12 cellular contexts compared by ENCODE assay signal in the genomic region with DNA sequence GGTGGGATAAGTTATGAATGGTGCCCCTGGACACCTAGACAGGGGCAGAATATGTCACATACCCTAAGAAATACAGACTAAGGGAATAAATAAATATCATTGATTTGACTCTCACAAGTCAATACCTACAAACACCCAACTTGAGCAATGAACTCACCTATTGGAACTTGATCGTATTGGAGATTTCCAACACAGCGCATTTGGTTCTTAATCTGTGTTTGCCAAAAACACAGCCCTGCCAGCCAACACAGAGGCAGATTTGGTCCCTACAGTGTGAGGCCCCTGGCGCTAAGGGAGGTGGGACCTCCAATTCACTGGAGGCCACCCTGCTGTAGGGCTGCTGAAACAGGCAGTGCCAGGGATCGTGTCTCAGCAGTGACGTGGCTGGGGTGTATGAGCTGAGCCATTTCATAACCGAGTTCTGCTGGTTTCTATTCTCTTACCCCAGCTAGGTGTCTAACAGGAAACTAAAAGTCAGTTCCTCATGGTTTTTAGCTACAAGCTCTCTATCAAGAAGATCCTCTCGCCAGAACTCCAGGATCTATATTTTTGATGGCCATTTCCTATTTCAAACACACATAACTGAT.
DNase-seq lines count a peak whose midpoint lies in the region; ATAC-seq lines count a peak whose summit lies in the region.
"Had no signal": no experiment of that assay in that cellular context is flagged by ENCODE, and none has a peak within 500 bp of the region (broad histone marks: within the 10 kb centered on the region; RNA-seq: fewer than 3 reads in every experiment).

No MANE protein-coding gene starts in this region.

- H3K4me3 ChIP-seq in trophoblast cell (ENCODE audit: low read depth, low read length): no peak overlapping the region
- H3K4me3 ChIP-seq in H7 (ENCODE audit: insufficient read depth, low read depth, low read length): no peak overlapping the region

- CTCF ChIA-PET in activated naive CD4-positive, alpha-beta T cell treated with anti-CD3 and anti-CD28 coated beads, Interleukin-2, amount 10 ng/mL, durations not matched to agents 7 days and 5 days (lab: Charles Lee): no interaction called here

- no CpG with 5 or more reads among the region's 7 CpGs for WGBS in trophoblast cell (ENCODE audit: extremely low coverage, insufficient coverage, insufficient read length)

- H3K36me3 Mint-ChIP-seq in activated naive CD4-positive, alpha-beta T cell treated with anti-CD3 and anti-CD28 coated beads, Interleukin-2, amount 10 ng/mL, durations not matched to agents 7 days and 5 days: no peaks in the 10 kb centered on the region
- H3K36me3 Mint-ChIP-seq: stimulated activated memory B cell treated with anti-CD40 and anti-IgM and Interleukin-4, amounts not matched to agents 10 μg/mL and 1 μg/mL and 100 μg/mL, for 72 hours had no signal

- H2BK12ac ChIP-seq in trophoblast cell (ENCODE audit: low read length): peak overlapping the region; percentile 83

- no peaks in the 10 kb centered on the region for H3K27me3 ChIP-seq in trophoblast cell (ENCODE audit: insufficient read depth, low read length)
- H3K27me3 ChIP-seq in H7 (ENCODE audit: control insufficient read depth, insufficient read depth, low read length): no peaks in the 10 kb centered on the region

- peak overlapping the region; percentile 75 for H4K91ac ChIP-seq in trophoblast cell (ENCODE audit: low read depth, low read length)

- no peaks in the 10 kb centered on the region for H3K9me3 ChIP-seq in trophoblast cell (ENCODE audit: insufficient read depth, low read depth, low read length)

- no peaks in the 10 kb centered on the region for H3K9me3 Mint-ChIP-seq in activated naive CD4-positive, alpha-beta T cell treated with anti-CD3 and anti-CD28 coated beads, Interleukin-2, amount 10 ng/mL, durations not matched to agents 7 days and 5 days
- H3K9me3 Mint-ChIP-seq: stimulated activated memory B cell treated with anti-CD40 and anti-IgM and Interleukin-4, amounts not matched to agents 10 μg/mL and 1 μg/mL and 100 μg/mL, for 72 hours had no signal

- H4K12ac ChIP-seq in trophoblast cell (ENCODE audit: low read depth, low read length): no peak overlapping the region

- H3K27ac Mint-ChIP-seq in activated naive CD4-positive, alpha-beta T cell treated with anti-CD3 and anti-CD28 coated beads, Interleukin-2, amount 10 ng/mL, durations not matched to agents 7 days and 5 days: no peak overlapping the region
- H3K27ac Mint-ChIP-seq: stimulated activated memory B cell treated with anti-CD40 and anti-IgM and Interleukin-4, amounts not matched to agents 10 μg/mL and 1 μg/mL and 100 μg/mL, for 72 hours had no signal

- no peak overlapping the region for H4K8ac ChIP-seq in trophoblast cell (ENCODE audit: low read depth, low read length)

- H3K79me1 ChIP-seq in trophoblast cell (ENCODE audit: low read length): peaks cover 10% of the 10 kb centered on the region

- H3K4me1 Mint-ChIP-seq in activated naive CD4-positive, alpha-beta T cell treated with anti-CD3 and anti-CD28 coated beads, Interleukin-2, amount 10 ng/mL, durations not matched to agents 7 days and 5 days: peaks cover 17% of the 10 kb centered on the region
- H3K4me1 Mint-ChIP-seq: stimulated activated memory B cell treated with anti-CD40 and anti-IgM and Interleukin-4, amounts not matched to agents 10 μg/mL and 1 μg/mL and 100 μg/mL, for 72 hours had no signal

- peak overlapping the region; percentile 25 for H2BK5ac ChIP-seq in trophoblast cell (ENCODE audit: low read depth, low read length, poor library complexity)

- H3K27me3 Mint-ChIP-seq in activated naive CD4-positive, alpha-beta T cell treated with anti-CD3 and anti-CD28 coated beads, Interleukin-2, amount 10 ng/mL, durations not matched to agents 7 days and 5 days: peaks cover 4% of the 10 kb centered on the region
- H3K27me3 Mint-ChIP-seq: stimulated activated memory B cell treated with anti-CD40 and anti-IgM and Interleukin-4, amounts not matched to agents 10 μg/mL and 1 μg/mL and 100 μg/mL, for 72 hours had no signal

- peaks cover 17 to 27% of the 10 kb centered on the region in 2 experiments for H3K4me1 ChIP-seq in trophoblast cell (ENCODE audit: control insufficient read depth in 1 of 2, insufficient read depth in 2 of 2, low read length in 2 of 2)

- peak overlapping the region; percentile 55 for H2AK5ac ChIP-seq in trophoblast cell (ENCODE audit: low read length)

- no peak overlapping the region for H3K9ac ChIP-seq in trophoblast cell (ENCODE audit: low read length)

- H3K36me3 ChIP-seq in trophoblast cell (ENCODE audit: control insufficient read depth in 1 of 2, insufficient read depth in 2 of 2, low read length in 2 of 2) (no peaks in the 10 kb centered on the region), H7 (replicated peaks; ENCODE audit: control insufficient read depth, insufficient read depth, low read length) (no peaks in the 10 kb centered on the region)

- H2AFZ ChIP-seq in trophoblast cell (ENCODE audit: insufficient read depth, low read length, poor library complexity): no peak overlapping the region

- H3K4ac ChIP-seq in trophoblast cell (ENCODE audit: low read depth, low read length): no peak overlapping the region

- H3K23ac ChIP-seq in trophoblast cell (ENCODE audit: low read length): no peak overlapping the region

- peak; percentile 16 for DNase-seq in activated naive CD4-positive, alpha-beta T cell treated with anti-CD3 and anti-CD28 coated beads, Interleukin-2, amount 50 U/mL, for 16 hours
- DNase-seq in activated naive CD4-positive, alpha-beta T cell treated with anti-CD3 and anti-CD28 coated beads, Interleukin-2, amount 10 ng/mL, durations not matched to agents 7 days and 5 days: no peak
- no peak for DNase-seq in trophoblast cell
- no peak for DNase-seq in stimulated activated naive CD4-positive, alpha-beta T cell treated with Interleukin-2 at 50 U/mL for 16 hours (lab: John Stamatoyannopoulos, UW)
- no peak for DNase-seq in NCI-H2081 treated with DMSO at 0.1 percent for 48 hours (lab: John Stamatoyannopoulos, UW)
- DNase-seq in H7: no peak
- DNase-seq: activated CD4-positive, CD25-positive, alpha-beta regulatory T cell treated with anti-CD3 and anti-CD28 coated beads, Interleukin-2, amount 50 U/mL, for 72 hours; activated gamma-delta T cell; erythroblast had no signal

- H3K14ac ChIP-seq in trophoblast cell (ENCODE audit: low read length): peak overlapping the region; percentile 78

- no peaks in the 10 kb centered on the region for H3K79me2 ChIP-seq in trophoblast cell (ENCODE audit: control insufficient read depth, insufficient read depth, low read length, poor library complexity)

- no peak overlapping the region for H3K27ac ChIP-seq in trophoblast cell (ENCODE audit: low read depth, low read length)

- H3K4me2 ChIP-seq in trophoblast cell (ENCODE audit: low read length): no peak overlapping the region

- H3K4me3 Mint-ChIP-seq in activated naive CD4-positive, alpha-beta T cell treated with anti-CD3 and anti-CD28 coated beads, Interleukin-2, amount 10 ng/mL, durations not matched to agents 7 days and 5 days: no peak overlapping the region
- H3K4me3 Mint-ChIP-seq: stimulated activated memory B cell treated with anti-CD40 and anti-IgM and Interleukin-4, amounts not matched to agents 10 μg/mL and 1 μg/mL and 100 μg/mL, for 72 hours had no signal

- ATAC-seq in GM21390 (IDR thresholded peaks at IDR 0.05; ENCODE audit: unreplicated experiment) (peak; percentile 71), HG03520 (IDR thresholded peaks at IDR 0.05; ENCODE audit: unreplicated experiment) (peak; percentile 63)
- ATAC-seq: stimulated activated memory B cell treated with anti-CD40 and anti-IgM and Interleukin-4, amounts not matched to agents 10 μg/mL and 1 μg/mL and 100 μg/mL, for 72 hours had no signal

- H3K18ac ChIP-seq in trophoblast cell (ENCODE audit: low read length): peak overlapping the region; percentile 55

- H2BK120ac ChIP-seq in trophoblast cell (ENCODE audit: insufficient read depth, low read length, poor library complexity): peak overlapping the region; percentile 48
